11 cellular contexts compared by ENCODE assay signal in the genomic region with DNA sequence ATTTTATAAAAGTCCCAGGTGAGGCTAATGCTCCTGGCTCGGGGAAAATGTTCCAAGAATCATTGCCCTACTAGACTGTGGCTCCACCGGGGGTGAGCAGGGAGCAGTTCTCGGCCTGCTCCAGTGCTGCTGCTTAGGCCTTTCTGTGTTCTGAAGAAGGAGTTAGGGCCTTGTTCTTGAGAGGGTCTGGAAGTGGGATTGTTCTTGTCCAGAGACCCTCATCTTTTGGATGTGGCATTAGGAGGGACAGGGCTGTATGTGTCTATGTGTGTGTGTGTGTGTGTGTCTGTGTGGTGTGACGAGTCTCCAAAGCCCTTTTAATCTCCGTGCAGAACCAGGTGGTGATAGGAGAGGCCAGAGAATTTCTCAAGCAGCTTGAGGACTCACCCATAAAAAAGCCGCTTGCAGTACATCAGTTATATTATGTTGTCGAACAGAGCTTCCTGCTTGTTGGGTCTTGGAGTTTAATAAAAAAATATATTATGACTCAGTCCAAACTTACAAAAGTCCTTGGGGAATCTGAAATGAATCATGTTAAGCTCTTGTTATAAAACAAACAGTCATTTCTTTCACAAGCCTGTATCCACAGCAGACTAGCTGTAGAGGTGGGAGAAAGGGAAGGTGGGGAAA.
DNase-seq lines count a peak whose midpoint lies in the region; ATAC-seq and TF ChIP-seq lines count a peak whose summit lies in the region.
"Had no signal": no experiment of that assay in that cellular context is flagged by ENCODE, and none has a peak within 500 bp of the region (broad histone marks: within the 10 kb centered on the region; RNA-seq: fewer than 3 reads in every experiment).

No MANE protein-coding gene starts in this region.

- H3K4me1 ChIP-seq in aorta (ENCODE audit: control insufficient read depth in 1 of 2, insufficient read depth in 2 of 2, low read length in 2 of 2): peaks cover 2 to 8% of the 10 kb centered on the region in 2 donors
- no peaks in the 10 kb centered on the region for H3K4me1 ChIP-seq in BE2C
- H3K4me1 ChIP-seq: spleen had no signal

- peak; percentile 3 for DNase-seq in SIG-M5 treated with dmso at 0.1 percent for 504 hours (lab: John Stamatoyannopoulos, UW; ENCODE audit: unreplicated experiment)
- no peak for DNase-seq in SIG-M5 (lab: John Stamatoyannopoulos, UW)
- peak; percentile 90 for DNase-seq in dedifferentiated amniotic fluid mesenchymal stem cell (ENCODE audit: extremely low spot score)
- peak; percentile 56 for DNase-seq in left kidney (ENCODE audit: low read depth, low spot score)
- DNase-seq in aorta: no peak
- DNase-seq in cerebellar nuclear complex (lab: John Stamatoyannopoulos, UW): no peak
- DNase-seq in HK-2 (ENCODE audit: unreplicated experiment): no peak
- no peak for DNase-seq in BE2C
- DNase-seq: activated gamma-delta T cell, NCI-H524 treated with DMSO at 0.1 percent for 48 hours, spleen had no signal

- H3K9me3 ChIP-seq in aorta (ENCODE audit: control insufficient read depth, low read length) (no peaks in the 10 kb centered on the region), BE2C (no peaks in the 10 kb centered on the region)
- H3K9me3 ChIP-seq: spleen had no signal

- H3K4me3 ChIP-seq in aorta (ENCODE audit: low read length in 2 of 2) (no peak overlapping the region), BE2C (ENCODE audit: low read depth, low read length) (no peak overlapping the region)
- H3K4me3 ChIP-seq: spleen had no signal

- ATAC-seq in aorta (ENCODE audit: low FRiP score): peak; percentile 78

- no peaks in the 10 kb centered on the region for H3K36me3 ChIP-seq in aorta (ENCODE audit: control insufficient read depth in 1 of 2, insufficient read depth in 2 of 2, low read length in 1 of 2)
- H3K36me3 ChIP-seq in BE2C: no peaks in the 10 kb centered on the region
- H3K36me3 ChIP-seq: spleen had no signal

- H3K27ac ChIP-seq in aorta (ENCODE audit: low read depth in 1 of 2, low read length in 2 of 2): peak overlapping the region; percentile 2 to 82
- H3K27ac ChIP-seq: spleen had no signal

- TF ChIP-seq CTCF in BE2C (IDR thresholded peaks at IDR 0.05; ENCODE audit: low read depth, low read length): no peak

- intact Hi-C loops in aorta (cut with DNase I): loop anchor here (2.0 to 10.0 kb wide), 4 partner anchors 69 to 193 kb away; no protein-coding TSS in a partner anchor

- 31 to 38% methylated on average over 7 of the region's 7 CpGs for WGBS in aorta, 2 donors

- no peaks in the 10 kb centered on the region for H3K27me3 ChIP-seq in aorta (ENCODE audit: control insufficient read depth in 1 of 2, insufficient read depth in 2 of 2, low read length in 1 of 2)
- H3K27me3 ChIP-seq in BE2C: no peaks in the 10 kb centered on the region

Comparison
In these comparisons a context has a peak if more than half of its experiments do, and no peak if none do; other contexts are left out.
1. DNase-seq: peak in SIG-M5 treated with dmso at 0.1 percent for 504 hours (single experiment), dedifferentiated amniotic fluid mesenchymal stem cell (single experiment) and left kidney (single experiment); none in SIG-M5 (single experiment), aorta (0 of 2), cerebellar nuclear complex (0 of 2), HK-2 (single experiment) and BE2C (single experiment).